1 cellular context compared by ENCODE assay signal in genomic region chr10:70575874-70576802, GRCh38.
TF ChIP-seq lines count a peak whose summit lies in the region.

No MANE protein-coding gene starts in this region.

TF ChIP-seq in K562, 482 proteins besides CTCF, POLR2A, EP300 and RAD21 (continued from another document and continues in another):
- TF ChIP-seq, protein P1, sequence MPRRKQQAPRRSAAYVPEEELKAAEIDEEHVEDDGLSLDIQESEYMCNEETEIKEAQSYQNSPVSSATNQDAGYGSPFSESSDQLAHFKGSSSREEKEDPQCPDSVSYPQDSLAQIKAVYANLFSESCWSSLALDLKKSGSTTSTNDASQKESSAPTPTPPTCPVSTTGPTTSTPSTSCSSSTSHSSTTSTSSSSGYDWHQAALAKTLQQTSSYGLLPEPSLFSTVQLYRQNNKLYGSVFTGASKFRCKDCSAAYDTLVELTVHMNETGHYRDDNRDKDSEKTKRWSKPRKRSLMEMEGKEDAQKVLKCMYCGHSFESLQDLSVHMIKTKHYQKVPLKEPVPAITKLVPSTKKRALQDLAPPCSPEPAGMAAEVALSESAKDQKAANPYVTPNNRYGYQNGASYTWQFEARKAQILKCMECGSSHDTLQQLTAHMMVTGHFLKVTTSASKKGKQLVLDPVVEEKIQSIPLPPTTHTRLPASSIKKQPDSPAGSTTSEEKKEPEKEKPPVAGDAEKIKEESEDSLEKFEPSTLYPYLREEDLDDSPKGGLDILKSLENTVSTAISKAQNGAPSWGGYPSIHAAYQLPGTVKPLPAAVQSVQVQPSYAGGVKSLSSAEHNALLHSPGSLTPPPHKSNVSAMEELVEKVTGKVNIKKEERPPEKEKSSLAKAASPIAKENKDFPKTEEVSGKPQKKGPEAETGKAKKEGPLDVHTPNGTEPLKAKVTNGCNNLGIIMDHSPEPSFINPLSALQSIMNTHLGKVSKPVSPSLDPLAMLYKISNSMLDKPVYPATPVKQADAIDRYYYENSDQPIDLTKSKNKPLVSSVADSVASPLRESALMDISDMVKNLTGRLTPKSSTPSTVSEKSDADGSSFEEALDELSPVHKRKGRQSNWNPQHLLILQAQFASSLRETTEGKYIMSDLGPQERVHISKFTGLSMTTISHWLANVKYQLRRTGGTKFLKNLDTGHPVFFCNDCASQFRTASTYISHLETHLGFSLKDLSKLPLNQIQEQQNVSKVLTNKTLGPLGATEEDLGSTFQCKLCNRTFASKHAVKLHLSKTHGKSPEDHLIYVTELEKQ (CRISPR knock-in tag; IDR thresholded peaks at IDR 0.05): no peak
- TF ChIP-seq KAT7 (CRISPR knock-in tag; IDR thresholded peaks at IDR 0.05; ENCODE audit: borderline replicate concordance) (peak; percentile 53), ZNF644 (tag; IDR thresholded peaks at IDR 0.05; ENCODE audit: low read depth) (peak; percentile 73), ZMIZ1 (IDR thresholded peaks at IDR 0.05; ENCODE audit: low read depth in 2 of 2, low read length in 2 of 2) (peak in 1 of 2 experiments; percentile 37; a peak in 1 of 4 replicates), CREB1 (IDR thresholded peaks at IDR 0.05) (no peak), CREB1 (CRISPR knock-in tag; IDR thresholded peaks at IDR 0.05) (peak; percentile 44; the same call in 1 of the 2 replicates), JUND (IDR thresholded peaks at IDR 0.05; ENCODE audit: borderline replicate concordance, low read depth, low read length) (peak; percentile 68), JUND (tag; IDR thresholded peaks at IDR 0.05; ENCODE audit: borderline replicate concordance, low read depth, low read length) (peak; percentile 42; the same call in 2 of the 3 replicates), SMAD4 (CRISPR knock-in tag; conservative IDR thresholded peaks at IDR 0.05) (0 out of 2 replicates have a peak, but pooled peaks have one; percentile 45), ZNF253 (CRISPR knock-in tag; conservative IDR thresholded peaks at IDR 0.05) (no peak), ETS1 (conservative IDR thresholded peaks at IDR 0.05; ENCODE audit: control insufficient read depth, low read depth, low read length) (0 out of 2 replicates have a peak, but pooled peaks have one; percentile 45), ZNF134 (CRISPR knock-in tag; conservative IDR thresholded peaks at IDR 0.05) (no peak), ZHX1 (conservative IDR thresholded peaks at IDR 0.05; ENCODE audit: low read length) (0 out of 2 replicates have a peak, but pooled peaks have one; percentile 20), MAZ (CRISPR knock-in tag; conservative IDR thresholded peaks at IDR 0.05 in 1 of 2, IDR thresholded peaks at IDR 0.05 in 1 of 2) (peak; percentile 65), DPF2 (IDR thresholded peaks at IDR 0.05) (peak; percentile 81), NBN (IDR thresholded peaks at IDR 0.05; ENCODE audit: low read depth) (peak; percentile 90), KLF16 (IDR thresholded peaks at IDR 0.05) (peak; percentile 33; the same call in 1 of the 2 replicates), CEBPG (CRISPR knock-in tag; IDR thresholded peaks at IDR 0.05) (peak; percentile 61; the same call in 1 of the 2 replicates), CEBPG (tag; conservative IDR thresholded peaks at IDR 0.05 in 1 of 2, IDR thresholded peaks at IDR 0.05 in 1 of 2) (peak in 1 of 2 experiments; percentile 57; a peak in 1 of 4 replicates), ZKSCAN1 (IDR thresholded peaks at IDR 0.05; ENCODE audit: low read depth, low read length) (peak; percentile 63), TCF3 (CRISPR knock-in tag; IDR thresholded peaks at IDR 0.05) (0 out of 2 replicates have a peak, but pooled peaks have one; percentile 21), TEAD1 (CRISPR knock-in tag; IDR thresholded peaks at IDR 0.05) (no peak; a peak in 1 of 4 replicates), CBX2 (IDR thresholded peaks at IDR 0.05; ENCODE audit: insufficient read depth, low read length, poor library complexity, severe bottlenecking) (no peak), NR0B1 (IDR thresholded peaks at IDR 0.05; ENCODE audit: partially characterized antibody) (no peak), LEF1 (IDR thresholded peaks at IDR 0.05) (peak; percentile 76; the same call in 1 of the 2 replicates), POLR2AphosphoS5 (IDR thresholded peaks at IDR 0.05; ENCODE audit: control insufficient read depth, insufficient read depth, low read depth, low read length) (0 out of 2 replicates have a peak, but pooled peaks have one; percentile 33), ZSCAN32 (CRISPR knock-in tag; IDR thresholded peaks at IDR 0.05) (peak; percentile 18; the same call in 1 of the 2 replicates), AFF4 (CRISPR knock-in tag; IDR thresholded peaks at IDR 0.05) (no peak), CXXC5 (CRISPR knock-in tag; IDR thresholded peaks at IDR 0.05) (peak; percentile 54; the same call in 1 of the 2 replicates), KDM1A (IDR thresholded peaks at IDR 0.05) (peak; percentile 53 to 66; a peak in 1 of 4 replicates), ELF1 (tag; IDR thresholded peaks at IDR 0.05) (peak; percentile 46)
- TF ChIP-seq, protein P2, sequence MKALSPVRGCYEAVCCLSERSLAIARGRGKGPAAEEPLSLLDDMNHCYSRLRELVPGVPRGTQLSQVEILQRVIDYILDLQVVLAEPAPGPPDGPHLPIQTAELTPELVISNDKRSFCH (CRISPR knock-in tag; IDR thresholded peaks at IDR 0.05): no peak
- TF ChIP-seq, protein P2 (tag; IDR thresholded peaks at IDR 0.05): 0 out of 2 replicates have a peak, but pooled peaks have one; percentile 64
- TF ChIP-seq, protein P3, sequence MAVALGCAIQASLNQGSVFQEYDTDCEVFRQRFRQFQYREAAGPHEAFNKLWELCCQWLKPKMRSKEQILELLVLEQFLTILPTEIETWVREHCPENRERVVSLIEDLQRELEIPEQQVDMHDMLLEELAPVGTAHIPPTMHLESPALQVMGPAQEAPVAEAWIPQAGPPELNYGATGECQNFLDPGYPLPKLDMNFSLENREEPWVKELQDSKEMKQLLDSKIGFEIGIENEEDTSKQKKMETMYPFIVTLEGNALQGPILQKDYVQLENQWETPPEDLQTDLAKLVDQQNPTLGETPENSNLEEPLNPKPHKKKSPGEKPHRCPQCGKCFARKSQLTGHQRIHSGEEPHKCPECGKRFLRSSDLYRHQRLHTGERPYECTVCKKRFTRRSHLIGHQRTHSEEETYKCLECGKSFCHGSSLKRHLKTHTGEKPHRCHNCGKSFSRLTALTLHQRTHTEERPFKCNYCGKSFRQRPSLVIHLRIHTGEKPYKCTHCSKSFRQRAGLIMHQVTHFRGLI (CRISPR knock-in tag; IDR thresholded peaks at IDR 0.05): peak; percentile 5; the same call in 1 of the 2 replicates
- TF ChIP-seq, protein P4, sequence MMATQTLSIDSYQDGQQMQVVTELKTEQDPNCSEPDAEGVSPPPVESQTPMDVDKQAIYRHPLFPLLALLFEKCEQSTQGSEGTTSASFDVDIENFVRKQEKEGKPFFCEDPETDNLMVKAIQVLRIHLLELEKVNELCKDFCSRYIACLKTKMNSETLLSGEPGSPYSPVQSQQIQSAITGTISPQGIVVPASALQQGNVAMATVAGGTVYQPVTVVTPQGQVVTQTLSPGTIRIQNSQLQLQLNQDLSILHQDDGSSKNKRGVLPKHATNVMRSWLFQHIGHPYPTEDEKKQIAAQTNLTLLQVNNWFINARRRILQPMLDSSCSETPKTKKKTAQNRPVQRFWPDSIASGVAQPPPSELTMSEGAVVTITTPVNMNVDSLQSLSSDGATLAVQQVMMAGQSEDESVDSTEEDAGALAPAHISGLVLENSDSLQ (IDR thresholded peaks at IDR 0.05): peak; percentile 33; the same call in 1 of the 2 replicates
- TF ChIP-seq, protein P5, sequence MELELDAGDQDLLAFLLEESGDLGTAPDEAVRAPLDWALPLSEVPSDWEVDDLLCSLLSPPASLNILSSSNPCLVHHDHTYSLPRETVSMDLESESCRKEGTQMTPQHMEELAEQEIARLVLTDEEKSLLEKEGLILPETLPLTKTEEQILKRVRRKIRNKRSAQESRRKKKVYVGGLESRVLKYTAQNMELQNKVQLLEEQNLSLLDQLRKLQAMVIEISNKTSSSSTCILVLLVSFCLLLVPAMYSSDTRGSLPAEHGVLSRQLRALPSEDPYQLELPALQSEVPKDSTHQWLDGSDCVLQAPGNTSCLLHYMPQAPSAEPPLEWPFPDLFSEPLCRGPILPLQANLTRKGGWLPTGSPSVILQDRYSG (tag; conservative IDR thresholded peaks at IDR 0.05; ENCODE audit: low read depth): peak; percentile 77; the same call in 1 of the 2 replicates
